In the genomic region with DNA sequence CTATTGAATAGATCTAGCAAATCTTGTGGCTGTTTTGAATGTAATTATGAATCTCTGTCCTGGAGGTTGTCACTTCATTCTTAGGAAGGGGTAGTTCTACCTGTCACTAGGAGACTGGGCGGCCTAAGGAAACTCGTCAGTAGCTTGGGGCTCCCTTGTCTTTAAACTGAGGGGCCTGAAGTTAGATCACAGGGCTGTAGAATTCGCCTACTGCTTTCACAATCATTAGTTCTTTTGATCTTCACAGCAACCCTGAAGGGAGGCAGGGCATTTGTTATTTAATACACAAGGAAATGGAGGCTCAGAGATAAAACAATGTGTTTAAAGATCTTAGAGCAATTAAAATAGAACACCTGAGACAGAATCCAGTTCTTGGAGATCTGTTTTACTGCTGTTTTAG, we compare ENCODE assay signal across 20 cellular contexts.
DNase-seq lines count a peak whose midpoint lies in the region; ATAC-seq, FAIRE-seq and TF ChIP-seq lines count a peak whose summit lies in the region.
"Had no signal": no experiment of that assay in that cellular context is flagged by ENCODE, and none has a peak within 500 bp of the region (broad histone marks: within the 10 kb centered on the region; RNA-seq: fewer than 3 reads in every experiment).

No MANE protein-coding gene starts in this region.

- peak overlapping the region; percentile 20 for H3K27ac Mint-ChIP-seq in activated CD4-positive, alpha-beta T cell treated with anti-CD3 and anti-CD28 coated beads, Interleukin-2, amount 10 ng/mL, durations not matched to agents 7 days and 5 days
- no peak overlapping the region for H3K27ac Mint-ChIP-seq in activated naive CD8-positive, alpha-beta T cell treated with anti-CD3 and anti-CD28 coated beads, Interleukin-2, amount 10 ng/mL, durations not matched to agents 7 days and 5 days
- H3K27ac Mint-ChIP-seq: H9, WTC11 had no signal

- H3K4me1 ChIP-seq in DND-41 (ENCODE audit: insufficient read depth, low read length) (peaks cover 51% of the 10 kb centered on the region), muscle layer of colon (ENCODE audit: insufficient read depth, low read length) (peaks cover 8% of the 10 kb centered on the region)
- H3K4me1 ChIP-seq: gastrocnemius medialis, testis had no signal

- H3K9ac ChIP-seq in DND-41 (ENCODE audit: low read depth, low read length), result no peak overlapping the region
- no peak overlapping the region for H3K9ac ChIP-seq in muscle layer of colon (ENCODE audit: low read length)

- peaks cover 5% of the 10 kb centered on the region for H3K36me3 Mint-ChIP-seq in activated CD4-positive, alpha-beta T cell treated with anti-CD3 and anti-CD28 coated beads, Interleukin-2, amount 10 ng/mL, durations not matched to agents 7 days and 5 days (ENCODE audit: low read depth)
- peaks cover 11% of the 10 kb centered on the region for H3K36me3 Mint-ChIP-seq in activated naive CD8-positive, alpha-beta T cell treated with anti-CD3 and anti-CD28 coated beads, Interleukin-2, amount 10 ng/mL, durations not matched to agents 7 days and 5 days
- H3K36me3 Mint-ChIP-seq: WTC11 had no signal

- H3K9me3 Mint-ChIP-seq in activated CD4-positive, alpha-beta T cell treated with anti-CD3 and anti-CD28 coated beads, Interleukin-2, amount 10 ng/mL, durations not matched to agents 7 days and 5 days, result peaks cover 9% of the 10 kb centered on the region
- no peaks in the 10 kb centered on the region for H3K9me3 Mint-ChIP-seq in activated naive CD8-positive, alpha-beta T cell treated with anti-CD3 and anti-CD28 coated beads, Interleukin-2, amount 10 ng/mL, durations not matched to agents 7 days and 5 days
- H3K9me3 Mint-ChIP-seq: H9, WTC11 had no signal

- H2AFZ ChIP-seq in DND-41 (ENCODE audit: low read depth, low read length), result no peak overlapping the region

- H3K27ac ChIP-seq in DND-41 (ENCODE audit: low read length), result no peak overlapping the region
- peak overlapping the region; percentile 28 for H3K27ac ChIP-seq in muscle layer of colon (ENCODE audit: low read depth, low read length)
- H3K27ac ChIP-seq: A549, gastrocnemius medialis, neutrophil, testis had no signal

- no peak for FAIRE-seq in GM19239 (lab: Jason Lieb, UNC)
- FAIRE-seq: A549 had no signal

- H3K27me3 Mint-ChIP-seq in activated CD4-positive, alpha-beta T cell treated with anti-CD3 and anti-CD28 coated beads, Interleukin-2, amount 10 ng/mL, durations not matched to agents 7 days and 5 days, result no peaks in the 10 kb centered on the region
- H3K27me3 Mint-ChIP-seq in activated naive CD8-positive, alpha-beta T cell treated with anti-CD3 and anti-CD28 coated beads, Interleukin-2, amount 10 ng/mL, durations not matched to agents 7 days and 5 days, result no peaks in the 10 kb centered on the region

- H3K4me1 Mint-ChIP-seq in activated CD4-positive, alpha-beta T cell treated with anti-CD3 and anti-CD28 coated beads, Interleukin-2, amount 10 ng/mL, durations not matched to agents 7 days and 5 days, result peaks cover 53% of the 10 kb centered on the region
- H3K4me1 Mint-ChIP-seq in activated naive CD8-positive, alpha-beta T cell treated with anti-CD3 and anti-CD28 coated beads, Interleukin-2, amount 10 ng/mL, durations not matched to agents 7 days and 5 days, result peaks cover 49% of the 10 kb centered on the region

- CTCF ChIA-PET in activated CD4-positive, alpha-beta T cell treated with anti-CD3 and anti-CD28 coated beads, Interleukin-2, amount 10 ng/mL, durations not matched to agents 7 days and 5 days (lab: Charles Lee), result interaction anchor here (1.0 to 2.6 kb wide), 5 partner anchors 8 to 73 kb away, joined by 3 to 17 read pairs (median 4); no protein-coding TSS in a partner anchor

- POLR2A ChIA-PET in activated CD4-positive, alpha-beta T cell treated with anti-CD3 and anti-CD28 coated beads, Interleukin-2, amount 10 ng/mL, durations not matched to agents 7 days and 5 days (lab: Charles Lee), result interaction anchor here (0.6 kb wide), 1 partner anchor 18 kb away, joined by 3 read pairs; no protein-coding TSS in a partner anchor
- POLR2A ChIA-PET in activated naive CD8-positive, alpha-beta T cell treated with anti-CD3 and anti-CD28 coated beads, Interleukin-2, amount 10 ng/mL, durations not matched to agents 7 days and 5 days (lab: Charles Lee), result interaction anchor here (0.6 kb wide), 1 partner anchor 9 kb away, joined by 3 read pairs; no protein-coding TSS in a partner anchor

- H3K27me3 ChIP-seq in DND-41 (ENCODE audit: insufficient read depth, low read length, poor library complexity) (no peaks in the 10 kb centered on the region), muscle layer of colon (ENCODE audit: control insufficient read depth in 1 of 2, insufficient read depth in 2 of 2, low read length in 2 of 2) (no peaks in the 10 kb centered on the region)
- H3K27me3 ChIP-seq: gastrocnemius medialis, neutrophil, testis had no signal

- peak; percentile 27; the same call in 1 of the 3 replicates for ATAC-seq in DND-41 (ENCODE audit: insufficient read depth, low read depth)
- no peak for ATAC-seq in activated naive CD8-positive, alpha-beta T cell treated with anti-CD3 and anti-CD28 coated beads, Interleukin-2, amount 10 ng/mL, durations not matched to agents 7 days and 5 days (ENCODE audit: low read depth)
- ATAC-seq in GM19035 (IDR thresholded peaks at IDR 0.05; ENCODE audit: unreplicated experiment), result no peak
- ATAC-seq: A549, gastrocnemius medialis, WTC11 had no signal

- no peak overlapping the region for H3K4me2 ChIP-seq in DND-41 (ENCODE audit: insufficient read depth, low read length)
- H3K4me2 ChIP-seq: A549 had no signal

- no peak for TF ChIP-seq CTCF in DND-41 (IDR thresholded peaks at IDR 0.05; ENCODE audit: borderline replicate concordance, extremely low read depth, low read length, poor library complexity, severe bottlenecking)

- no peaks in the 10 kb centered on the region for H3K9me3 ChIP-seq in DND-41 (ENCODE audit: insufficient read depth, low read length, severe bottlenecking)
- no peaks in the 10 kb centered on the region for H3K9me3 ChIP-seq in muscle layer of colon (ENCODE audit: low read length)
- H3K9me3 ChIP-seq: A549, gastrocnemius medialis, neutrophil, testis had no signal

- H3K36me3 ChIP-seq in DND-41 (ENCODE audit: insufficient read depth, low read length) (no peaks in the 10 kb centered on the region), muscle layer of colon (ENCODE audit: insufficient read depth, low read length) (no peaks in the 10 kb centered on the region)
- H3K36me3 ChIP-seq: gastrocnemius medialis, neutrophil had no signal

- H3K79me2 ChIP-seq in DND-41 (ENCODE audit: insufficient read depth, low read length), result no peaks in the 10 kb centered on the region

- H4K20me1 ChIP-seq in DND-41 (ENCODE audit: insufficient read depth, low read length), result no peaks in the 10 kb centered on the region

- H3K4me3 ChIP-seq in DND-41 (ENCODE audit: low read depth in 1 of 2, low read length in 2 of 2), result no peak overlapping the region
- no peak overlapping the region for H3K4me3 ChIP-seq in muscle layer of colon (ENCODE audit: low read depth in 1 of 2, low read length in 2 of 2)
- H3K4me3 ChIP-seq: A549, gastrocnemius medialis, testis had no signal

- no peak for DNase-seq in activated CD4-positive, alpha-beta T cell treated with anti-CD3 and anti-CD28 coated beads, Interleukin-2, amount 10 ng/mL, durations not matched to agents 7 days and 5 days
- DNase-seq in activated CD4-positive, alpha-beta T cell treated with anti-CD3 and anti-CD28 coated beads for 48 hours, result no peak
- no peak for DNase-seq in DND-41
- DNase-seq in activated naive CD8-positive, alpha-beta T cell treated with anti-CD3 and anti-CD28 coated beads, Interleukin-2, amount 10 ng/mL, durations not matched to agents 7 days and 5 days, result no peak
- no peak for DNase-seq in effector CD4-positive, alpha-beta T cell
- DNase-seq in GM19239 (ENCODE audit: insufficient read length, low spot score), result no peak
- DNase-seq: activated CD8-positive, alpha-beta memory T cell treated with anti-CD3 and anti-CD28 coated beads, Interleukin-2, amount 50 U/mL, for 4 hours; dermis blood vessel endothelial cell; DMS 273 treated with DMSO at 0.1 percent for 48 hours; gastrocnemius medialis; H9; NCI-H1436 treated with DMSO at 0.1 percent for 48 hours; NCI-H748 treated with DMSO at 0.1 percent for 48 hours; Right ventricle myocardium superior; testis had no signal

- no peak overlapping the region for H3K4me3 Mint-ChIP-seq in activated CD4-positive, alpha-beta T cell treated with anti-CD3 and anti-CD28 coated beads, Interleukin-2, amount 10 ng/mL, durations not matched to agents 7 days and 5 days
- peak overlapping the region; percentile 13 for H3K4me3 Mint-ChIP-seq in activated naive CD8-positive, alpha-beta T cell treated with anti-CD3 and anti-CD28 coated beads, Interleukin-2, amount 10 ng/mL, durations not matched to agents 7 days and 5 days
- H3K4me3 Mint-ChIP-seq: H9, WTC11 had no signal
